23 cellular contexts compared by ENCODE assay signal in genomic region chr5:127776477-127776876, GRCh38.
"Had no signal": no experiment of that assay in that cellular context is flagged by ENCODE, and none has a peak within 500 bp of the region (broad histone marks: within the 10 kb centered on the region; RNA-seq: fewer than 3 reads in every experiment).

No MANE protein-coding gene starts in this region.

- H3K27me3 ChIP-seq: colonic mucosa, dorsolateral prefrontal cortex, esophagus muscularis mucosa, gastrocnemius medialis, gastroesophageal sphincter, heart left ventricle, heart right ventricle had no signal

- H3K36me3 ChIP-seq: colonic mucosa, esophagus muscularis mucosa, esophagus squamous epithelium, gastrocnemius medialis, gastroesophageal sphincter, heart left ventricle, heart right ventricle had no signal

- H3K27ac ChIP-seq: colonic mucosa, coronary artery, dorsolateral prefrontal cortex, epithelial cell of prostate, esophagus muscularis mucosa, esophagus squamous epithelium, foreskin keratinocyte, gastrocnemius medialis, gastroesophageal sphincter, heart left ventricle, heart right ventricle had no signal

- H3K9me3 ChIP-seq: colonic mucosa, esophagus squamous epithelium, gastrocnemius medialis had no signal

- H3K4me1 ChIP-seq: colonic mucosa, esophagus muscularis mucosa, esophagus squamous epithelium, foreskin keratinocyte, gastrocnemius medialis, gastroesophageal sphincter, heart left ventricle, heart right ventricle had no signal

- H3K4me3 ChIP-seq: colonic mucosa, coronary artery, dorsolateral prefrontal cortex, esophagus muscularis mucosa, esophagus squamous epithelium, gastrocnemius medialis, gastroesophageal sphincter, heart left ventricle, heart right ventricle had no signal

- DNase-seq: colonic mucosa; cortex of kidney; dermis blood vessel endothelial cell; dorsolateral prefrontal cortex; effector CD4-positive, alpha-beta T cell; effector CD8-positive, alpha-beta T cell; effector memory CD4-positive, alpha-beta T cell; effector memory CD8-positive, alpha-beta T cell; endodermal cell; erythroblast; esophagus squamous epithelium; foreskin fibroblast; foreskin keratinocyte; foreskin melanocyte; gastrocnemius medialis; glutamatergic neuron; head of caudate nucleus; heart left ventricle; heart right ventricle had no signal
